In the genomic region with DNA sequence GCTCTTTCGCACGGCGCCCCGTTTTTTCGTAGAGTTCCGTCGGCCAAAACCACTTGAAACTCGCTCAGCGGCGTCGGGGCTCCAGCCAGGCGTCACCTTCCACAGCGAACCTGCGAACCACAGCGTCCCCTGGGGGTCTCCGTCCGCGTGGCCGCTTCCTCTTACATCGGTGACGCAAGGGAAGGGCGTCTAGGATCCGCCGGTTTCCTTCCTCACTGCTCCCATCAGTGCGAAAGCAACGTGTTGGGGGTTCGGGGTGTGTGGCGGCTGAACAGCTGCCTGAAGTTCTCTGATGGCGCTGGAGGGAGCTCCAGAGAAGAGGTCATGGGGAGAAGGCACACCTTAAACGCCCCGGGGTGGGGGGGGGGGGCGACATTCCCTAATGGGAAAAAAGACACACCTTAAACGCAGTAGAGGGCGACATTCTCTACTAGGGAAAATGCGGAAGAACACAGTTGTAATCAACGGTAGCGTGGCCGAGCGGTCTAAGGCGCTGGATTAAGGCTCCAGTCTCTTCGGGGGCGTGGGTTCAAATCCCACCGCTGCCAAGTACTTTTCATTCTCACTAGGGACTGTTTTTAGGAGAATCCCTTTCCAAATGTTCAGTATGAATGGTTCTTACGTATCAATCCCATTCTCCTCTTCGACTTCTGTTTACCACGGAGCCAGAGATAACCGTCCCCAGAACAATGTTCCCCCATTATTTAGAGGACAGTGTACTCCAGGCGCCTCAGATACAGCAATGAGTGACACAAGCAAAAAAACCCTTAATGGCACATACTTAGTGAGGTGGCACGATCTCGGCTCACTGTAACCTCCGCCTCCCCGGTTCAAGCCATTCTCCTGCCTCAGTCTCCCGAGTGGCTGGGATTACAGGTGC, we compare ENCODE assay signal across 8 cellular contexts.
A peak's percentile ranks its signal among the peaks of the same experiment; 100 is the strongest.
DNase-seq lines count a peak whose midpoint lies in the region; ATAC-seq and TF ChIP-seq lines count a peak whose summit lies in the region.

No MANE protein-coding gene starts in this region.

- H3K27ac Mint-ChIP-seq in activated naive CD8-positive, alpha-beta T cell treated with anti-CD3 and anti-CD28 coated beads, Interleukin-2, amount 50 U/mL, for 24 hours: peak overlapping the region; percentile 49

- peak overlapping the region; percentile 80 for H3K4me3 Mint-ChIP-seq in activated naive CD8-positive, alpha-beta T cell treated with anti-CD3 and anti-CD28 coated beads, Interleukin-2, amount 50 U/mL, for 24 hours

- peak overlapping the region; percentile 54; the same call in 1 of the 2 replicates for H3K4me3 ChIP-seq in iPS DF 6.9 (ENCODE audit: low read length)

- H3K36me3 ChIP-seq in iPS DF 6.9 (ENCODE audit: control insufficient read depth, insufficient read depth, low read length): no peaks in the 10 kb centered on the region

- TF ChIP-seq CTCF in GM12873 (IDR thresholded peaks at IDR 0.05; ENCODE audit: insufficient read depth, low read depth, low read length, missing control alignments): peak; percentile 43

- H3K27me3 Mint-ChIP-seq in activated naive CD8-positive, alpha-beta T cell treated with anti-CD3 and anti-CD28 coated beads, Interleukin-2, amount 50 U/mL, for 24 hours: peaks cover 44% of the 10 kb centered on the region

- no peaks in the 10 kb centered on the region for H3K27me3 ChIP-seq in iPS DF 6.9 (ENCODE audit: control insufficient read depth, insufficient read depth, low read length)

- H3K9me3 Mint-ChIP-seq in activated naive CD8-positive, alpha-beta T cell treated with anti-CD3 and anti-CD28 coated beads, Interleukin-2, amount 50 U/mL, for 24 hours: no peaks in the 10 kb centered on the region

- H3K4me1 Mint-ChIP-seq in activated naive CD8-positive, alpha-beta T cell treated with anti-CD3 and anti-CD28 coated beads, Interleukin-2, amount 50 U/mL, for 24 hours: peaks cover 19% of the 10 kb centered on the region

- H3K9me3 ChIP-seq in iPS DF 6.9 (ENCODE audit: control insufficient read depth, insufficient read depth, low read length): no peaks in the 10 kb centered on the region

- DNase-seq in T-helper 1 cell (peak; percentile 39 to 74 (median 71)), iPS DF 6.9 (ENCODE audit: low read depth, low spot score) (no peak), ACHN (no peak), NCI-H82 (lab: John Stamatoyannopoulos, UW) (no peak), NCI-H748 (lab: John Stamatoyannopoulos, UW; ENCODE audit: unreplicated experiment) (no peak)
- DNase-seq in activated naive CD8-positive, alpha-beta T cell treated with anti-CD3 and anti-CD28 coated beads, Interleukin-2, amount 50 U/mL, for 24 hours: peak; percentile 83
- peak; percentile 58 to 70 (median 69) for DNase-seq in stimulated activated CD4-positive, alpha-beta T cell treated with anti-CD3 and anti-CD28 coated beads, Interleukin-12 subunit alpha, Interleukin-12 subunit beta, amount 100 ng/mL, for 48 hours (ENCODE audit: low read depth in 2 of 3, low spot score in 1 of 3)

- no peaks in the 10 kb centered on the region for H3K36me3 Mint-ChIP-seq in activated naive CD8-positive, alpha-beta T cell treated with anti-CD3 and anti-CD28 coated beads, Interleukin-2, amount 50 U/mL, for 24 hours (ENCODE audit: low read depth)

- H3K27ac ChIP-seq in iPS DF 6.9 (ENCODE audit: low read length): no peak overlapping the region

- H3K4me1 ChIP-seq in iPS DF 6.9 (ENCODE audit: control insufficient read depth, insufficient read depth, low read length): no peaks in the 10 kb centered on the region

- in situ Hi-C loops in ACHN (cut with HindIII; ENCODE audit: low pct_ligation_motif_present, low pct_unique_long_range_greater_than_20kb, low sequenced_read_pairs): no loop called here

- no CpG with 5 or more reads among the region's 53 CpGs for WGBS in iPS DF 6.9 (ENCODE audit: insufficient coverage, insufficient read length)

- ATAC-seq in activated naive CD8-positive, alpha-beta T cell treated with anti-CD3 and anti-CD28 coated beads, Interleukin-2, amount 50 U/mL, for 24 hours: peak; percentile 85

Comparison
In these comparisons a context has a peak if more than half of its experiments do, and no peak if none do; other contexts are left out.
1. DNase-seq: peak in T-helper 1 cell (5 of 5), activated naive CD8-positive, alpha-beta T cell treated with anti-CD3 and anti-CD28 coated beads, Interleukin-2, amount 50 U/mL, for 24 hours (single experiment) and stimulated activated CD4-positive, alpha-beta T cell treated with anti-CD3 and anti-CD28 coated beads, Interleukin-12 subunit alpha, Interleukin-12 subunit beta, amount 100 ng/mL, for 48 hours (3 of 3); none in iPS DF 6.9 (single experiment), ACHN (single experiment), NCI-H82 (single experiment) and NCI-H748 (single experiment).